Comparison of ENCODE assay signal across 24 cellular contexts in genomic region chrX:110723844-110724243, GRCh38.
"Had no signal": no experiment of that assay in that cellular context is flagged by ENCODE, and none has a peak within 500 bp of the region (broad histone marks: within the 10 kb centered on the region; RNA-seq: fewer than 3 reads in every experiment).

No MANE protein-coding gene starts in this region.

- FAIRE-seq: islet of Langerhans, pancreas, small intestine had no signal

- H3K9me3 ChIP-seq: left ventricle myocardium inferior, pancreas, prostate gland, spleen, testis, thyroid gland, uterus had no signal

- DNase-seq: hypothalamus; immature natural killer cell; left ventricle myocardium inferior; mesendoderm; naive B cell; natural killer cell; nephron progenitor cell; pancreas; posterior cingulate gyrus; retina; right cardiac atrium; small intestine; spleen; stimulated activated CD4-positive, alpha-beta T cell treated with anti-CD3 and anti-CD28 coated beads, Interleukin-2, amount 100 ng/mL, for 48 hours; stimulated activated CD4-positive, alpha-beta T cell treated with anti-CD3 and anti-CD28 coated beads, Interleukin-4, amount 100 ng/mL, for 4 hours; stimulated activated CD8-positive, alpha-beta memory T cell treated with anti-CD3 and anti-CD28 coated beads, Interleukin-4, amount 100 ng/mL, for 48 hours; stimulated activated naive CD4-positive, alpha-beta T cell treated with Interleukin-2 at 50 U/mL for 16 hours; stimulated activated naive CD8-positive, alpha-beta T cell treated with anti-CD3 and anti-CD28 coated beads, Interleukin-15, amount 100 ng/mL, for 72 hours; testis; thyroid gland; uterus had no signal

- H3K4me1 ChIP-seq: left ventricle myocardium inferior, pancreas, prostate gland, spleen, testis, thyroid gland, uterus had no signal

- H3K4me3 ChIP-seq: left ventricle myocardium inferior, lung, pancreas, prostate gland, spleen, testis, thyroid gland, uterus had no signal

- H3K27ac ChIP-seq: left ventricle myocardium inferior, pancreas, prostate gland, testis, thyroid gland, uterus had no signal

- H3K27me3 ChIP-seq: pancreas, spleen, testis, thyroid gland, uterus had no signal

- H3K36me3 ChIP-seq: left ventricle myocardium inferior, pancreas, prostate gland, spleen, thyroid gland, uterus had no signal
